14 cellular contexts compared by ENCODE assay signal in the genomic region with DNA sequence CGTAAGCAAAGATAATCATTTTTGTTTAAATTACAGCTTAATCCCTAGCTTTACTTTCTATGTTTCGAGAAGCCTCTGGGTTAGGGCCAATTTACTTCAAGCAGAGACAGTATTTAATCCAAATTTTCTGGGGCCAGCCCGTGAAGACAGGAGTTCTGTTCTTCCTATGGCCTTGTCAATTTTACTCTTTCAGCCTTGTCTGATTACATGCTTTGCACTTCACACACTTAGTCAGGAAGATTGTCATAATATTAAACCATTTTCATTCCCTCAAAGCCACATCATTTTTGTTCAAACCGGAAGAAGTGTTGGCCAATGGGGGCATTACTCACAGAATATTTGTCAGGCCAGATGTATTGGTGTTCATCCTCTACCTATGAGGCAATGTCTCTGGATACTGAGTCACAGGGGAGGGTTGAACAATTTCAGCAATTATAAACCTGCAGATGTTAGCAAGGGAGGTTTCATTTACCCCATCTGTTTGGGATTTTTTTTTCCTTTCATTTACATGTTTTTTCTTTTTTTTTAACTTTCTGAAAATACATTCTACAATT.
DNase-seq lines count a peak whose midpoint lies in the region; ATAC-seq and TF ChIP-seq lines count a peak whose summit lies in the region.
"Had no signal": no experiment of that assay in that cellular context is flagged by ENCODE, and none has a peak within 500 bp of the region (broad histone marks: within the 10 kb centered on the region; RNA-seq: fewer than 3 reads in every experiment).

No MANE protein-coding gene starts in this region.

- CTCF ChIA-PET in AG04450 (lab: Charles Lee), result interaction anchor here (0.6 to 1.3 kb wide), 3 partner anchors 53 to 1658 kb away, joined by 3 to 4 read pairs (median 3); no protein-coding TSS in a partner anchor

- no peaks in the 10 kb centered on the region for H3K27me3 ChIP-seq in AG04450 (ENCODE audit: control insufficient read depth, insufficient read depth, low read length)
- H3K27me3 ChIP-seq in adipocyte (replicated peaks; ENCODE audit: control insufficient read depth, insufficient read depth, low read length), result no peaks in the 10 kb centered on the region
- H3K27me3 ChIP-seq: cardiac muscle cell, heart left ventricle, sigmoid colon had no signal

- no peak for TF ChIP-seq CTCF in AG04450 (IDR thresholded peaks at IDR 0.05; ENCODE audit: low read depth, low read length)

- H3K4me3 ChIP-seq in AG04450 (ENCODE audit: low read depth, low read length) (no peak overlapping the region), adipocyte (ENCODE audit: low read length) (no peak overlapping the region)
- H3K4me3 ChIP-seq: cardiac muscle cell, heart left ventricle, sigmoid colon had no signal

- H3K4me1 ChIP-seq in adipocyte (ENCODE audit: control insufficient read depth, insufficient read depth, low read length), result peaks cover 14% of the 10 kb centered on the region
- H3K4me1 ChIP-seq: heart left ventricle, sigmoid colon had no signal

- H3K9ac ChIP-seq in adipocyte (ENCODE audit: low read length), result no peak overlapping the region

- DNase-seq in AG04450 (ENCODE audit: low read depth, low spot score) (peak; percentile 72), HT1080 (ENCODE audit: low read depth) (peak; percentile 71), adipocyte (ENCODE audit: low read depth) (peak; percentile 60), hepatic stellate cell (ENCODE audit: low spot score) (peak; percentile 5), left colon (no peak)
- no peak for DNase-seq in activated CD4-positive, CD25-positive, alpha-beta regulatory T cell (lab: John Stamatoyannopoulos, UW)
- DNase-seq: activated T-cell treated with anti-CD3 and anti-CD28 coated beads for 4 hours; CD4-positive, CD25-positive, alpha-beta regulatory T cell; heart left ventricle; NK-92 treated with Interleukin-12 subunit alpha and Interleukin-12 subunit beta, amount 100 ng/mL, for 24 hours; sigmoid colon had no signal

- intact Hi-C loops in left colon (cut with DNase I, micrococcal nuclease), result no loop called here

- POLR2A ChIA-PET in AG04450 (lab: Yijun Ruan, JAX), result interaction anchor here (0.8 to 1.5 kb wide), 4 partner anchors 98 to 1057 kb away, joined by 3 to 6 read pairs (median 3); no protein-coding TSS in a partner anchor

- H3K36me3 ChIP-seq in adipocyte (ENCODE audit: control insufficient read depth, insufficient read depth, low read length, severe bottlenecking), result no peaks in the 10 kb centered on the region
- H3K36me3 ChIP-seq: cardiac muscle cell, heart left ventricle, sigmoid colon had no signal

- no peaks in the 10 kb centered on the region for H3K9me3 ChIP-seq in AG04450 (ENCODE audit: control insufficient read depth, insufficient read depth, low read length)
- H3K9me3 ChIP-seq in adipocyte (ENCODE audit: control insufficient read depth, low read length), result no peaks in the 10 kb centered on the region
- H3K9me3 ChIP-seq: heart left ventricle, sigmoid colon had no signal

- ATAC-seq in left colon, result no peak
- no peak for ATAC-seq in HG03442 (IDR thresholded peaks at IDR 0.05; ENCODE audit: unreplicated experiment)
- no peak for ATAC-seq in GM18498 (IDR thresholded peaks at IDR 0.05; ENCODE audit: unreplicated experiment)

- peak overlapping the region; percentile 32 for H3K27ac ChIP-seq in AG04450 (ENCODE audit: low read depth, low read length)
- H3K27ac ChIP-seq: cardiac muscle cell, sigmoid colon had no signal

Comparison
In these comparisons a context has a peak if more than half of its experiments do, and no peak if none do; other contexts are left out.
1. DNase-seq: peak in AG04450 (single experiment), HT1080 (single experiment), adipocyte (single experiment) and hepatic stellate cell (single experiment); none in left colon (0 of 2) and activated CD4-positive, CD25-positive, alpha-beta regulatory T cell (0 of 4).